In the genomic region with DNA sequence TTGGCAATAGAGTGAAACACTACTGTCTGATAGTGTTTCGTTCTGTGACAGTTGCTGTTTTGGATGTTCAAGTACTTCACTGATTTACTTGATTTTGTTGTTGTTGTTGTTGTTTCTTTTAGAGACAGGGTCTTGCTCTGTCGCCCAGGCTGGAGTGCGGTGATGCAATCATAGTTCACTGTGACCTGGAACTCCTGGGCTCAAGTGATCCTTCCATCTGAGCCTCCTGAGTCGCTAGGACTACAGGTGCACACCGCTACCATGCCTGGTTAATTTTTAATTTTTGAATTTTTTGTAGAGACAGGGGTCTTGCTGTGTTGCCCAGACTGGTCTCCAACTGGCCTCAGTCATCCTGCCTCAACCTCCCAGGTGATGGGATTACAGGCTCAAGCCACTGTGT, we compare ENCODE assay signal across 16 cellular contexts. TPM values are rescaled to one million over a fixed set of nuclear protein-coding genes. Genes with fewer than 3 reads are reported as not detected.
DNase-seq lines count a peak whose midpoint lies in the region; ATAC-seq and TF ChIP-seq lines count a peak whose summit lies in the region.
"Had no signal": no experiment of that assay in that cellular context is flagged by ENCODE, and none has a peak within 500 bp of the region (broad histone marks: within the 10 kb centered on the region; RNA-seq: fewer than 3 reads in every experiment).

No MANE protein-coding gene starts in this region.

- CTCF ChIA-PET in IMR-90 (lab: Yijun Ruan, JAX), result no interaction called here

- peak overlapping the region; percentile 99 for H3K27ac Mint-ChIP-seq in activated T-cell treated with anti-CD3 and anti-CD28 coated beads, Interleukin-2, amount 50 U/mL, for 24 hours
- H3K27ac Mint-ChIP-seq in activated naive CD8-positive, alpha-beta T cell treated with anti-CD3 and anti-CD28 coated beads for 36 hours, result peak overlapping the region; percentile 42
- H3K27ac Mint-ChIP-seq in nephron progenitor cell, result no peak overlapping the region
- H3K27ac Mint-ChIP-seq: activated B cell treated with CpG ODN at 0.5 μM for 24 hours had no signal

- no peak overlapping the region for H2AFZ ChIP-seq in IMR-90 (replicated peaks; ENCODE audit: low read length, poor library complexity)

- no peaks in the 10 kb centered on the region for H3K27me3 Mint-ChIP-seq in activated T-cell treated with anti-CD3 and anti-CD28 coated beads, Interleukin-2, amount 50 U/mL, for 24 hours
- H3K27me3 Mint-ChIP-seq in activated naive CD8-positive, alpha-beta T cell treated with anti-CD3 and anti-CD28 coated beads for 36 hours, result no peaks in the 10 kb centered on the region
- no peaks in the 10 kb centered on the region for H3K27me3 Mint-ChIP-seq in nephron progenitor cell (ENCODE audit: low read depth, poor library complexity)
- H3K27me3 Mint-ChIP-seq: activated B cell treated with CpG ODN at 0.5 μM for 24 hours had no signal

- no peaks in the 10 kb centered on the region for H3K4me1 ChIP-seq in IMR-90 (ENCODE audit: control insufficient read depth, insufficient read depth, low read length)

- H3K27ac ChIP-seq in IMR-90 (ENCODE audit: insufficient read depth, low read length), result no peak overlapping the region
- H3K27ac ChIP-seq: right atrium auricular region had no signal

- peaks cover 16% of the 10 kb centered on the region for H3K36me3 Mint-ChIP-seq in activated T-cell treated with anti-CD3 and anti-CD28 coated beads, Interleukin-2, amount 50 U/mL, for 24 hours (ENCODE audit: low read depth)
- peaks cover 13% of the 10 kb centered on the region for H3K36me3 Mint-ChIP-seq in activated naive CD8-positive, alpha-beta T cell treated with anti-CD3 and anti-CD28 coated beads for 36 hours
- peaks cover 4% of the 10 kb centered on the region for H3K36me3 Mint-ChIP-seq in nephron progenitor cell (ENCODE audit: low read depth)

- no peak for TF ChIP-seq CTCF in IMR-90 (conservative IDR thresholded peaks at IDR 0.05; ENCODE audit: low read depth, low read length)
- TF ChIP-seq CTCF in nephron progenitor cell (IDR thresholded peaks at IDR 0.05), result no peak

- H3K9ac ChIP-seq in IMR-90 (ENCODE audit: low read depth, low read length), result no peak overlapping the region

- no peak overlapping the region for H2BK15ac ChIP-seq in IMR-90 (ENCODE audit: low read depth, low read length)

- H2AK5ac ChIP-seq in IMR-90 (ENCODE audit: low read depth, low read length), result no peak overlapping the region

- H3K14ac ChIP-seq in IMR-90 (replicated peaks; ENCODE audit: low read depth, low read length), result no peak overlapping the region

- H3K4me1 Mint-ChIP-seq in activated T-cell treated with anti-CD3 and anti-CD28 coated beads, Interleukin-2, amount 50 U/mL, for 24 hours (ENCODE audit: low read depth), result peaks cover 40% of the 10 kb centered on the region
- H3K4me1 Mint-ChIP-seq in activated naive CD8-positive, alpha-beta T cell treated with anti-CD3 and anti-CD28 coated beads for 36 hours, result peaks cover 46% of the 10 kb centered on the region
- H3K4me1 Mint-ChIP-seq in nephron progenitor cell, result peaks cover 26% of the 10 kb centered on the region

- H4K8ac ChIP-seq in IMR-90 (ENCODE audit: low read depth in 2 of 2, low read length in 2 of 2), result no peak overlapping the region

- no peaks in the 10 kb centered on the region for H3K27me3 ChIP-seq in IMR-90 (ENCODE audit: control insufficient read depth, insufficient read depth, low read length)
- H3K27me3 ChIP-seq: right atrium auricular region had no signal

- no peak overlapping the region for H4K91ac ChIP-seq in IMR-90 (ENCODE audit: insufficient read depth, low read depth, low read length)

- no peak overlapping the region; the same call in 1 of the 2 replicates for H3K23ac ChIP-seq in IMR-90 (ENCODE audit: low read depth, low read length)

- ATAC-seq in IMR-90 (ENCODE audit: low read depth), result no peak
- no peak for ATAC-seq in GM18498 (IDR thresholded peaks at IDR 0.05; ENCODE audit: unreplicated experiment)
- no peak for ATAC-seq in HG03439 (IDR thresholded peaks at IDR 0.05; ENCODE audit: unreplicated experiment)
- ATAC-seq: HCT116 had no signal

- H3K9me3 ChIP-seq in IMR-90 (ENCODE audit: control insufficient read depth, insufficient read depth, low read length), result no peaks in the 10 kb centered on the region
- H3K9me3 ChIP-seq: right atrium auricular region had no signal

- peaks cover 2% of the 10 kb centered on the region; the same call in 1 of the 2 replicates for H3K9me1 ChIP-seq in IMR-90 (ENCODE audit: insufficient read depth, low read length)

- H3K4ac ChIP-seq in IMR-90 (ENCODE audit: low read depth, low read length), result no peak overlapping the region

- DNase-seq in activated T-cell treated with anti-CD3 and anti-CD28 coated beads, Interleukin-2, amount 50 U/mL, for 24 hours, result no peak
- no peak for DNase-seq in activated T-cell treated with anti-CD3 and anti-CD28 coated beads, Interleukin-2, amount 50 U/mL, for 48 hours
- DNase-seq in IMR-90 (no peak), nephron progenitor cell (no peak), NCI-H510A (lab: John Stamatoyannopoulos, UW) (no peak)
- DNase-seq in activated naive CD8-positive, alpha-beta T cell treated with anti-CD3 and anti-CD28 coated beads for 36 hours, result no peak
- DNase-seq: activated B cell treated with CpG ODN at 0.5 μM for 24 hours; activated CD8-positive, alpha-beta memory T cell treated with anti-CD3 and anti-CD28 coated beads, Interleukin-2, amount 50 U/mL, for 4 hours; amniotic stem cell; EL; NCI-H146; stimulated activated naive CD4-positive, alpha-beta T cell treated with Interleukin-2 at 50 U/mL for 16 hours had no signal

- H4K20me1 ChIP-seq in IMR-90 (ENCODE audit: insufficient read depth, low read length), result peaks cover 3% of the 10 kb centered on the region; the same call in 1 of the 2 replicates

- H4K5ac ChIP-seq in IMR-90 (ENCODE audit: low read depth, low read length), result no peak overlapping the region

- no peak for TF ChIP-seq POLR2A in IMR-90 (IDR thresholded peaks at IDR 0.05; ENCODE audit: low read depth, low read length)

- H3K4me3 ChIP-seq in IMR-90 (ENCODE audit: insufficient read depth, low read depth, low read length), result no peak overlapping the region
- H3K4me3 ChIP-seq: right atrium auricular region had no signal

- intact Hi-C loops in IMR-90 (cut with micrococcal nuclease), result loop anchor here (10.0 kb wide), 1 partner anchor 756 kb away; no protein-coding TSS in a partner anchor

- no peak overlapping the region for H2BK120ac ChIP-seq in IMR-90 (ENCODE audit: low read depth, low read length)

- peak overlapping the region; percentile 99 for H3K4me3 Mint-ChIP-seq in activated T-cell treated with anti-CD3 and anti-CD28 coated beads, Interleukin-2, amount 50 U/mL, for 24 hours
- peak overlapping the region; percentile 100 for H3K4me3 Mint-ChIP-seq in activated naive CD8-positive, alpha-beta T cell treated with anti-CD3 and anti-CD28 coated beads for 36 hours
- H3K4me3 Mint-ChIP-seq in nephron progenitor cell, result peak overlapping the region; percentile 99

- no peak overlapping the region for H2BK5ac ChIP-seq in IMR-90 (ENCODE audit: low read depth, low read length, poor library complexity, severe bottlenecking)

- no peak overlapping the region for H3K18ac ChIP-seq in IMR-90 (ENCODE audit: low read depth, low read length)

- POLR2A ChIA-PET in IMR-90 (lab: Charles Lee; ENCODE audit: unreplicated experiment), result no interaction called here

- 100% methylated on average over 2 of the region's 5 CpGs; no CpG with 5 or more reads in 1 of the 2 experiments for WGBS in IMR-90 (ENCODE audit: extremely low coverage in 2 of 2, insufficient read length in 1 of 2), 2 experiments

- H3K4me2 ChIP-seq in IMR-90 (ENCODE audit: low read depth, low read length), result no peak overlapping the region

- no TSS peak for BruUV-seq in IMR-90 (replicated peaks; lab: Mats Ljungman, UMichigan)

- dilution Hi-C loops in IMR-90 (cut with HindIII; ENCODE audit: low sequenced_read_pairs, unreplicated experiment), result no loop called here

- peaks cover 9 to 50% of the 10 kb centered on the region in 2 experiments; a peak in 3 of 4 replicates for H3K79me1 ChIP-seq in IMR-90 (ENCODE audit: low read depth in 1 of 2, low read length in 2 of 2)

- in situ Hi-C loops in IMR-90 (cut with MboI; ENCODE audit: low sequenced_read_pairs), result no loop called here

- H2AK9ac ChIP-seq in IMR-90 (replicated peaks; ENCODE audit: low read depth, low read length, poor library complexity), result no peak overlapping the region

- no peaks in the 10 kb centered on the region for H3K36me3 ChIP-seq in IMR-90 (ENCODE audit: control insufficient read depth, insufficient read depth, low read length)
- H3K36me3 ChIP-seq: right atrium auricular region had no signal

- no peak overlapping the region for H3K56ac ChIP-seq in IMR-90 (ENCODE audit: extremely low read depth, insufficient read depth, low read length)

- H2BK20ac ChIP-seq in IMR-90 (ENCODE audit: low read depth, low read length), result no peak overlapping the region

- H3K9me3 Mint-ChIP-seq in activated T-cell treated with anti-CD3 and anti-CD28 coated beads, Interleukin-2, amount 50 U/mL, for 24 hours, result no peaks in the 10 kb centered on the region
- no peaks in the 10 kb centered on the region for H3K9me3 Mint-ChIP-seq in activated naive CD8-positive, alpha-beta T cell treated with anti-CD3 and anti-CD28 coated beads for 36 hours
- H3K9me3 Mint-ChIP-seq in nephron progenitor cell, result no peaks in the 10 kb centered on the region
- H3K9me3 Mint-ChIP-seq: activated B cell treated with CpG ODN at 0.5 μM for 24 hours had no signal

- no peak for TF ChIP-seq RAD21 in IMR-90 (IDR thresholded peaks at IDR 0.05; ENCODE audit: low read length)

TF ChIP-seq in IMR-90, 13 proteins besides CTCF, POLR2A, EP300 and RAD21 (continues in another document):
- no peak for TF ChIP-seq MXI1 (IDR thresholded peaks at IDR 0.05; ENCODE audit: borderline replicate concordance, low read depth, low read length)
- TF ChIP-seq SMC3 (IDR thresholded peaks at IDR 0.05; ENCODE audit: low read depth, low read length), result no peak
- peak; percentile 29; the same call in 1 of the 2 replicates for TF ChIP-seq CEBPB (IDR thresholded peaks at IDR 0.05; ENCODE audit: low read depth, low read length)

RNA-seq across cellular contexts. Expression of gene ATF6, which starts 2.3 kb away (rescaled TPM):
- 17.6 and 17.8 TPM in 2 replicates for total RNA-seq in IMR-90 (2012; rRNA removed)
- 11.5 and 12.2 TPM in 2 replicates for polyA plus RNA-seq in IMR-90 (2012; rRNA removed)
- 3.0 and 4.1 TPM in 2 replicates for polyA plus RNA-seq in IMR-90 (2012; cell fraction: cytosol; rRNA removed)
- 1.2 and 6.3 TPM in 2 replicates for polyA plus RNA-seq in IMR-90 (2012; cell fraction: nucleus; rRNA removed; ENCODE audit: low replicate concordance)
- total RNA-seq in activated naive CD8-positive, alpha-beta T cell treated with anti-CD3 and anti-CD28 coated beads for 36 hours, result 10 to 100 TPM; 20.2 to 22.1 TPM

RNA-seq across cellular contexts. Expression of gene DUSP12, which starts 18.9 kb away (rescaled TPM):
- total RNA-seq in IMR-90 (2012; rRNA removed), result 31.5 and 31.7 TPM in 2 replicates
- polyA plus RNA-seq in IMR-90 (2012; rRNA removed), result 35.6 and 39.2 TPM in 2 replicates
- 22.3 and 27.3 TPM in 2 replicates for polyA plus RNA-seq in IMR-90 (2012; cell fraction: cytosol; rRNA removed)
- polyA plus RNA-seq in IMR-90 (2012; cell fraction: nucleus; rRNA removed; ENCODE audit: low replicate concordance), result 22.1 and 22.2 TPM in 2 replicates
- total RNA-seq in activated naive CD8-positive, alpha-beta T cell treated with anti-CD3 and anti-CD28 coated beads for 36 hours, result 10 to 100 TPM; 39.9 to 40.3 TPM

RNA-seq across cellular contexts. Expression of gene FCRLB, which starts 47.1 kb away (rescaled TPM):
- total RNA-seq in IMR-90 (2012; rRNA removed), result 0.90 and 1.1 TPM in 2 replicates
- polyA plus RNA-seq in IMR-90 (2012; rRNA removed), result 2.2 and 2.9 TPM in 2 replicates
- polyA plus RNA-seq in IMR-90 (2012; cell fraction: cytosol; rRNA removed), result 1.5 and 1.9 TPM in 2 replicates
- 0.85 and 2.0 TPM in 2 replicates for polyA plus RNA-seq in IMR-90 (2012; cell fraction: nucleus; rRNA removed; ENCODE audit: low replicate concordance)
- total RNA-seq in activated naive CD8-positive, alpha-beta T cell treated with anti-CD3 and anti-CD28 coated beads for 36 hours, result under 1 TPM; 0.49 to 0.76 TPM
